ENCODE assay signal across 8 cellular contexts in genomic region chrX:40008841-40009461, GRCh38.
DNase-seq lines count a peak whose midpoint lies in the region; ATAC-seq and TF ChIP-seq lines count a peak whose summit lies in the region.

No MANE protein-coding gene starts in this region.

- H3K9me3 Mint-ChIP-seq in CD14-positive monocyte (peaks cover 0 to 53% (median 29%) of the 10 kb centered on the region in 7 donors), type B pancreatic cell (no peaks in the 10 kb centered on the region)
- H3K9me3 Mint-ChIP-seq in activated naive CD4-positive, alpha-beta T cell treated with anti-CD3 and anti-CD28 coated beads, Interleukin-2, amount 10 ng/mL, durations not matched to agents 7 days and 5 days = no peaks in the 10 kb centered on the region

- DNase-seq in CD14-positive monocyte (ENCODE audit: low spot score) = peak; percentile 62
- DNase-seq in NCI-H1417 treated with DMSO at 0.1 percent for 48 hours (lab: John Stamatoyannopoulos, UW) = peak; percentile 82
- DNase-seq in activated naive CD4-positive, alpha-beta T cell treated with anti-CD3 and anti-CD28 coated beads, Interleukin-2, amount 10 ng/mL, durations not matched to agents 7 days and 5 days = peak; percentile 52
- peak; percentile 18 for DNase-seq in kidney tubule cell (ENCODE audit: low spot score)
- DNase-seq in type B pancreatic cell (ENCODE audit: extremely low spot score, unreplicated experiment) = no peak
- no peak for DNase-seq in GM20000 (ENCODE audit: low spot score)

- no peak for TF ChIP-seq CTCF in CD14-positive monocyte (IDR thresholded peaks at IDR 0.05)
- TF ChIP-seq CTCF in type B pancreatic cell (conservative IDR thresholded peaks at IDR 0.05) = no peak
- TF ChIP-seq CTCF in GM20000 (IDR thresholded peaks at IDR 0.05; ENCODE audit: extremely low read depth, missing control alignments) = no peak

- peak overlapping the region in 1 of 7 donors; percentile 86 for H3K27ac Mint-ChIP-seq in CD14-positive monocyte
- peak overlapping the region; percentile 42 for H3K27ac Mint-ChIP-seq in activated naive CD4-positive, alpha-beta T cell treated with anti-CD3 and anti-CD28 coated beads, Interleukin-2, amount 10 ng/mL, durations not matched to agents 7 days and 5 days
- peak overlapping the region; percentile 48 for H3K27ac Mint-ChIP-seq in type B pancreatic cell

- H3K27me3 Mint-ChIP-seq in CD14-positive monocyte (ENCODE audit: low read depth in 3 of 3) (peaks cover 68 to 92% (median 92%) of the 10 kb centered on the region in 3 donors), type B pancreatic cell (peaks cover 34% of the 10 kb centered on the region)
- H3K27me3 Mint-ChIP-seq in activated naive CD4-positive, alpha-beta T cell treated with anti-CD3 and anti-CD28 coated beads, Interleukin-2, amount 10 ng/mL, durations not matched to agents 7 days and 5 days = peaks cover 86% of the 10 kb centered on the region

- no peak for ATAC-seq in GM19467 (IDR thresholded peaks at IDR 0.05; ENCODE audit: unreplicated experiment)
- no peak for ATAC-seq in HG03354 (IDR thresholded peaks at IDR 0.05; ENCODE audit: poor library complexity, severe bottlenecking, unreplicated experiment)

- intact Hi-C loops in CD14-positive monocyte (cut with micrococcal nuclease) = no loop called here

- H3K36me3 Mint-ChIP-seq in CD14-positive monocyte (peaks cover 3 to 5% of the 10 kb centered on the region in 2 donors), type B pancreatic cell (no peaks in the 10 kb centered on the region)
- H3K36me3 Mint-ChIP-seq in activated naive CD4-positive, alpha-beta T cell treated with anti-CD3 and anti-CD28 coated beads, Interleukin-2, amount 10 ng/mL, durations not matched to agents 7 days and 5 days = no peaks in the 10 kb centered on the region

- H3K4me1 Mint-ChIP-seq in CD14-positive monocyte (peaks cover 55% of the 10 kb centered on the region), type B pancreatic cell (ENCODE audit: unreplicated experiment) (peaks cover 30% of the 10 kb centered on the region)
- H3K4me1 Mint-ChIP-seq in activated naive CD4-positive, alpha-beta T cell treated with anti-CD3 and anti-CD28 coated beads, Interleukin-2, amount 10 ng/mL, durations not matched to agents 7 days and 5 days = peaks cover 52% of the 10 kb centered on the region

- H3K4me3 Mint-ChIP-seq in CD14-positive monocyte (peak overlapping the region; percentile 67 to 84), type B pancreatic cell (peak overlapping the region; percentile 78)
- H3K4me3 Mint-ChIP-seq in activated naive CD4-positive, alpha-beta T cell treated with anti-CD3 and anti-CD28 coated beads, Interleukin-2, amount 10 ng/mL, durations not matched to agents 7 days and 5 days = peak overlapping the region; percentile 63

- CTCF ChIA-PET in activated naive CD4-positive, alpha-beta T cell treated with anti-CD3 and anti-CD28 coated beads, Interleukin-2, amount 10 ng/mL, durations not matched to agents 7 days and 5 days (lab: Charles Lee) = no interaction called here

Comparison
In these comparisons a context has a peak if more than half of its experiments do, and no peak if none do; other contexts are left out.
1. DNase-seq: peak in CD14-positive monocyte (single experiment), NCI-H1417 treated with DMSO at 0.1 percent for 48 hours (single experiment), activated naive CD4-positive, alpha-beta T cell treated with anti-CD3 and anti-CD28 coated beads, Interleukin-2, amount 10 ng/mL, durations not matched to agents 7 days and 5 days (single experiment) and kidney tubule cell (single experiment); none in type B pancreatic cell (single experiment) and GM20000 (single experiment).
2. Peak in every context shown above with its lines, with median percentiles within 50 percentile points of each other: H3K4me3 Mint-ChIP-seq.